In the genomic region with DNA sequence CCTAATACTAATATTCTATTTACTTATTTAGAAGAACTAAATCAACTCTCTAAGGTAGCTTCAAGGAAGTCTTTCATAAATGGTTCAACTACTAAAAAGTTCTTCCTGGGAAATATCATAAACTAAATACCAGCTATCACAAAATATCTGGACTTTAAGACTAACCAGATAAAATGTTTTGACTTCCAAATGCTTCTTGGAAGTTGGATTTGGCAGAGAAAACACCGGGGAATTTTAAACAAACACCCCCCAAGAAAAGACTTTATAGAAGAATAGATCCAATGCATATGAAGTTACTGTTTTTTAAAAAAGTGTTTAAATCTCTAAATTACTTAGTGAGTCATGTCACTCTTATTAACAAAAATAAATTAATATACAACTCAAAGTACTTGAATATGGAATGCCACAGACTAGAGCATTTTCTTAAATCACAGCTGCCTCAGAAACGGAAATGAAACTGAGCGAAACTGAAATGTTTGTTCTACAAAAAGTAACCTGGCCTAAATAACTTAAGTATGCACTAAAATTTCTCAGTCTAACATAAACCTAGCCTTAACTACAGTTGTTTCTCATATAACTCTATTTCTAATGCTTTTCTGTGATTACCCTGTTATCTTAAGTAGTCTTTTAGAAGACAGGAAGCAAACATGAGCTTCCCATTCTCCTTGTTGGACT, we compare ENCODE assay signal across 10 cellular contexts. TPM values are rescaled to one million over a fixed set of nuclear protein-coding genes. Genes with fewer than 3 reads are reported as not detected.
DNase-seq lines count a peak whose midpoint lies in the region; ATAC-seq and TF ChIP-seq lines count a peak whose summit lies in the region.
"Had no signal": no experiment of that assay in that cellular context is flagged by ENCODE, and none has a peak within 500 bp of the region (broad histone marks: within the 10 kb centered on the region; RNA-seq: fewer than 3 reads in every experiment).

No MANE protein-coding gene starts in this region.

- peaks cover 95% of the 10 kb centered on the region for H3K4me1 ChIP-seq in OCI-LY7 (ENCODE audit: insufficient read depth, low read length, poor library complexity, severe bottlenecking)
- peaks cover 10% of the 10 kb centered on the region for H3K4me1 ChIP-seq in osteoblast (ENCODE audit: insufficient read depth, low read length)
- no peaks in the 10 kb centered on the region; the same call in 1 of the 2 replicates for H3K4me1 ChIP-seq in Caco-2

- H3K9me3 ChIP-seq in OCI-LY7 (ENCODE audit: low read length), result no peaks in the 10 kb centered on the region
- no peaks in the 10 kb centered on the region for H3K9me3 ChIP-seq in osteoblast (ENCODE audit: low read depth, low read length)
- no peaks in the 10 kb centered on the region for H3K9me3 ChIP-seq in Caco-2

- intact Hi-C loops in OCI-LY7 (cut with micrococcal nuclease; ENCODE audit: unreplicated experiment), result no loop called here
- intact Hi-C loops in Caco-2 (cut with micrococcal nuclease; ENCODE audit: unreplicated experiment), result no loop called here

- no peaks in the 10 kb centered on the region for H3K9me2 ChIP-seq in OCI-LY7 (ENCODE audit: insufficient read depth, low read length)

- DNase-seq in OCI-LY7 (ENCODE audit: low spot score), result peak; percentile 75
- no peak for DNase-seq in osteoblast (ENCODE audit: insufficient read length, low spot score, missing footprints)
- DNase-seq in NCI-H1417 (lab: John Stamatoyannopoulos, UW), result no peak
- no peak for DNase-seq in immature natural killer cell
- no peak for DNase-seq in activated CD8-positive, alpha-beta memory T cell treated with anti-CD3 and anti-CD28 coated beads, Interleukin-2, amount 50 U/mL, for 48 hours
- DNase-seq in Caco-2, result no peak
- DNase-seq: foreskin melanocyte had no signal

- CTCF ChIA-PET in OCI-LY7 (lab: Charles Lee; ENCODE audit: unreplicated experiment), result interaction anchor here (1.3 to 1.9 kb wide), 2 partner anchors 8 to 58 kb away, joined by 4 to 7 read pairs; no protein-coding TSS in a partner anchor
- CTCF ChIA-PET in Caco-2 (lab: Charles Lee), result no interaction called here

- H3K27ac ChIP-seq in OCI-LY7 (ENCODE audit: low read depth, low read length, poor library complexity, severe bottlenecking) (peak overlapping the region; percentile 98), osteoblast (ENCODE audit: low read depth, low read length) (no peak overlapping the region)

- peak overlapping the region; percentile 60 for H3K4me3 ChIP-seq in OCI-LY7 (ENCODE audit: low read depth, low read length, poor library complexity, severe bottlenecking)
- H3K4me3 ChIP-seq in osteoblast (ENCODE audit: insufficient read depth, low read length), result no peak overlapping the region
- no peak overlapping the region for H3K4me3 ChIP-seq in Caco-2 (ENCODE audit: low read depth, low read length)

- no TSS peak for BruUV-seq in OCI-LY7 (replicated peaks; lab: Mats Ljungman, UMichigan)
- BruUV-seq in Caco-2 (replicated peaks; lab: Mats Ljungman, UMichigan), result no TSS peak

- H3K36me3 ChIP-seq in OCI-LY7 (ENCODE audit: insufficient read depth, low read length) (no peaks in the 10 kb centered on the region), osteoblast (ENCODE audit: insufficient read depth, low read length) (no peaks in the 10 kb centered on the region), Caco-2 (ENCODE audit: control insufficient read depth, insufficient read depth, low read length) (no peaks in the 10 kb centered on the region)

- peaks cover 7 to 22% (median 17%) of the 10 kb centered on the region in 3 donors for H3K27me3 Mint-ChIP-seq in immature natural killer cell (ENCODE audit: low read depth in 3 of 3)
- no peaks in the 10 kb centered on the region for H3K27me3 Mint-ChIP-seq in Caco-2 (ENCODE audit: insufficient read depth, unreplicated experiment)

- H3K27me3 ChIP-seq in osteoblast (ENCODE audit: insufficient read depth, low read length) (no peaks in the 10 kb centered on the region), Caco-2 (replicated peaks; ENCODE audit: control insufficient read depth, insufficient read depth, low read length) (no peaks in the 10 kb centered on the region)

- POLR2A ChIA-PET in OCI-LY7 (lab: Charles Lee), result interaction anchor here (0.7 to 7.4 kb wide), 9 partner anchors 11 to 175 kb away, joined by 3 to 114 read pairs (median 4); no protein-coding TSS in a partner anchor
- POLR2A ChIA-PET in Caco-2 (lab: Charles Lee), result no interaction called here

- TF ChIP-seq CTCF in OCI-LY7 (conservative IDR thresholded peaks at IDR 0.05; ENCODE audit: low read length), result no peak
- no peak for TF ChIP-seq CTCF in osteoblast (IDR thresholded peaks at IDR 0.05; ENCODE audit: extremely low read depth, low read depth, low read length)
- no peak for TF ChIP-seq CTCF in Caco-2 (IDR thresholded peaks at IDR 0.05; ENCODE audit: insufficient read depth in 1 of 2, low read depth in 1 of 2, low read length in 1 of 2, severe bottlenecking in 1 of 2, unreplicated experiment in 1 of 2)

- peak; percentile 47 for ATAC-seq in GM18867 (IDR thresholded peaks at IDR 0.05; ENCODE audit: unreplicated experiment)
- ATAC-seq in HG02623 (IDR thresholded peaks at IDR 0.05; ENCODE audit: unreplicated experiment), result peak; percentile 52

- H3K4me1 Mint-ChIP-seq in immature natural killer cell (peaks cover 6 to 8% of the 10 kb centered on the region in 2 donors), Caco-2 (ENCODE audit: low read depth, unreplicated experiment) (peaks cover 6% of the 10 kb centered on the region)

- peak overlapping the region; percentile 13; the same call in 1 of the 2 replicates for H2AFZ ChIP-seq in OCI-LY7 (ENCODE audit: low read length)
- peak overlapping the region; percentile 57 for H2AFZ ChIP-seq in osteoblast (ENCODE audit: low read length)

- no peaks in the 10 kb centered on the region for H4K20me1 ChIP-seq in OCI-LY7 (ENCODE audit: insufficient read depth, low read length)
- no peaks in the 10 kb centered on the region for H4K20me1 ChIP-seq in osteoblast (ENCODE audit: insufficient read depth, low read length)

- H3K27ac Mint-ChIP-seq in immature natural killer cell (no peak overlapping the region), Caco-2 (ENCODE audit: unreplicated experiment) (no peak overlapping the region)

- no peaks in the 10 kb centered on the region for H3K9me3 Mint-ChIP-seq in immature natural killer cell
- no peaks in the 10 kb centered on the region for H3K9me3 Mint-ChIP-seq in Caco-2 (ENCODE audit: unreplicated experiment)
- H3K9me3 Mint-ChIP-seq: brain had no signal

- peak overlapping the region; percentile 88 for H3K4me2 ChIP-seq in OCI-LY7 (ENCODE audit: low read length)
- no peak overlapping the region for H3K4me2 ChIP-seq in osteoblast (ENCODE audit: insufficient read depth, low read length)

- H3K36me3 Mint-ChIP-seq in immature natural killer cell (no peaks in the 10 kb centered on the region), Caco-2 (ENCODE audit: insufficient read depth, unreplicated experiment) (peaks cover 2% of the 10 kb centered on the region)

- H3K4me3 Mint-ChIP-seq in immature natural killer cell (no peak overlapping the region), Caco-2 (ENCODE audit: unreplicated experiment) (no peak overlapping the region)

- H3K79me2 ChIP-seq in OCI-LY7 (ENCODE audit: insufficient read depth, low read depth, low read length), result peaks cover 93% of the 10 kb centered on the region
- H3K79me2 ChIP-seq in osteoblast (ENCODE audit: insufficient read depth, low read length), result peaks cover 2% of the 10 kb centered on the region

RNA-seq across cellular contexts. Expression of gene ABCA1, which starts 6.8 kb away (rescaled TPM):
- 8.0 and 10.1 TPM in 2 replicates for total RNA-seq in OCI-LY7 (2014; rRNA removed; shearing (Covaris generic))
- total RNA-seq in OCI-LY7 (2022), result 14.0 and 18.9 TPM in 2 replicates
- total RNA-seq in osteoblast, result 50.1 and 73.1 TPM in 2 replicates
- under 1 TPM in 2 of 3 donors, not detected in 1; 0.09 to 0.10 TPM for polyA plus RNA-seq in immature natural killer cell
- total RNA-seq in Caco-2 (2022), result 14.0 and 20.7 TPM in 2 replicates
